In the genomic region with DNA sequence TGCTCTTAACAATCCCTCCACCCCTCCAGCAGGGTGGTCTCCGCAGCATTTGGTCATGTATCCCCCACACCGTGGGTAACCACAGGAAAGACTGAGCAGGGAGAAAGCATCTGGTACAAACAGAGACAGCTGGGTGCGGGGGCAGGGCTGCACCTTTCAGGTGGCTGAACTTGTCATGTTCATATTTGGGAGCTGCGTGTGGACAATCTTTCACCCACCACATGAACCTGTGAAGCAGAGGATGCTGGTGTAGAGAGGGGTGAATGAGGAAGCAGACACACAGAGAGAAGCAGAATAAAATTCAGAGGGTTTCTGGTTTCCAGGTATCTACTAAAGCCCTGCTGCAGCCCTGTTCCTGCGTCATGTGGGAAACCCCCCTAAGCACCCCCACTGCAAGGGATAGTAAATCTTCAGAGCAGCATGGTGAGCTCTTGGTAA, we compare ENCODE assay signal across 15 cellular contexts. TPM values are rescaled to one million over a fixed set of nuclear protein-coding genes. Genes with fewer than 3 reads are reported as not detected.
DNase-seq lines count a peak whose midpoint lies in the region; ATAC-seq and TF ChIP-seq lines count a peak whose summit lies in the region.
"Had no signal": no experiment of that assay in that cellular context is flagged by ENCODE, and none has a peak within 500 bp of the region (broad histone marks: within the 10 kb centered on the region; RNA-seq: fewer than 3 reads in every experiment).

No MANE protein-coding gene starts in this region.

- H3K36me3 Mint-ChIP-seq in activated B cell treated with CpG ODN at 0.5 μM for 24 hours (ENCODE audit: low read depth) = peaks cover 23% of the 10 kb centered on the region
- peaks cover 16 to 34% of the 10 kb centered on the region in 2 donors for H3K36me3 Mint-ChIP-seq in stimulated activated naive B cell treated with anti-CD40 and anti-IgM and Interleukin-4, amounts not matched to agents 10 μg/mL and 1 μg/mL and 100 μg/mL, for 72 hours

- no peaks in the 10 kb centered on the region for H3K27me3 ChIP-seq in colonic mucosa
- H3K27me3 ChIP-seq: body of pancreas, thyroid gland had no signal

- 85 to 89% methylated on average over 5 of the region's 5 CpGs for WGBS in lower leg skin, 2 donors

- no peak for TF ChIP-seq CTCF in activated B cell treated with CpG ODN at 0.5 μM for 24 hours (IDR thresholded peaks at IDR 0.05)
- TF ChIP-seq CTCF in colonic mucosa (IDR thresholded peaks at IDR 0.05) = no peak
- TF ChIP-seq CTCF in lower leg skin (IDR thresholded peaks at IDR 0.05) = no peak

- H3K27ac ChIP-seq in colonic mucosa = no peak overlapping the region
- H3K27ac ChIP-seq: A549, body of pancreas, thyroid gland had no signal

- H3K36me3 ChIP-seq in colonic mucosa = no peaks in the 10 kb centered on the region
- H3K36me3 ChIP-seq: thyroid gland had no signal

- H3K4me1 ChIP-seq in colonic mucosa = no peaks in the 10 kb centered on the region
- H3K4me1 ChIP-seq: body of pancreas, thyroid gland had no signal

- CTCF ChIA-PET in activated B cell treated with CpG ODN at 0.5 μM for 24 hours (lab: Charles Lee) = interaction anchor here (0.8 to 1.1 kb wide), 2 partner anchors 12 to 59 kb away, joined by 3 to 4 read pairs; no protein-coding TSS in a partner anchor

- H3K4me3 ChIP-seq in colonic mucosa = no peak overlapping the region
- no peak overlapping the region for H3K4me3 ChIP-seq in lower leg skin (ENCODE audit: low read depth, poor library complexity, severe bottlenecking)
- H3K4me3 ChIP-seq: A549, body of pancreas, thyroid gland had no signal

- POLR2A ChIA-PET in activated B cell treated with CpG ODN at 0.5 μM for 24 hours (lab: Charles Lee) = interaction anchor here (0.6 to 1.5 kb wide), 14 partner anchors 9 to 314 kb away, joined by 3 to 7 read pairs (median 4); a partner anchor contains a TSS

- no peak for DNase-seq in activated CD4-positive, CD25-positive, alpha-beta regulatory T cell treated with anti-CD3 and anti-CD28 coated beads, Interleukin-2, amount 50 U/mL, for 72 hours
- DNase-seq in activated B cell treated with CpG ODN at 0.5 μM for 24 hours (no peak), colonic mucosa (no peak), NCI-H2029 treated with DMSO at 0.1 percent for 48 hours (lab: John Stamatoyannopoulos, UW) (no peak), lower leg skin (ENCODE audit: low spot score in 2 of 2) (no peak)
- no peak for DNase-seq in stimulated activated naive B cell treated with anti-CD40 and anti-IgM and Interleukin-4, amounts not matched to agents 10 μg/mL and 1 μg/mL and 100 μg/mL, for 72 hours
- DNase-seq: activated effector memory CD4-positive, alpha-beta T cell treated with Interleukin-2 at 50 U/mL for 16 hours; body of pancreas; effector CD4-positive, alpha-beta T cell; foreskin fibroblast; stimulated activated CD4-positive, alpha-beta T cell treated with anti-CD3 and anti-CD28 coated beads, Interleukin-12 subunit alpha, Interleukin-12 subunit beta, amount 100 ng/mL, for 4 hours; thyroid gland had no signal

- H3K9ac ChIP-seq in colonic mucosa (ENCODE audit: low read depth in 2 of 2, low read length in 2 of 2) = no peak overlapping the region

- H3K27ac Mint-ChIP-seq in activated B cell treated with CpG ODN at 0.5 μM for 24 hours = peak overlapping the region; percentile 77
- H3K27ac Mint-ChIP-seq in stimulated activated naive B cell treated with anti-CD40 and anti-IgM and Interleukin-4, amounts not matched to agents 10 μg/mL and 1 μg/mL and 100 μg/mL, for 72 hours = peak overlapping the region; percentile 6

- no peaks in the 10 kb centered on the region for H3K9me3 ChIP-seq in colonic mucosa
- H3K9me3 ChIP-seq: A549, body of pancreas, thyroid gland had no signal

- ATAC-seq in activated CD4-positive, CD25-positive, alpha-beta regulatory T cell treated with anti-CD3 and anti-CD28 coated beads, Interleukin-2, amount 50 U/mL, for 24 hours = peak; percentile 27 to 28
- ATAC-seq in HG02852 (IDR thresholded peaks at IDR 0.05; ENCODE audit: unreplicated experiment) (peak; percentile 68), activated B cell treated with CpG ODN at 0.5 μM for 24 hours (ENCODE audit: low read depth) (peak; percentile 91)
- peak; percentile 88 to 91 for ATAC-seq in stimulated activated naive B cell treated with anti-CD40 and anti-IgM and Interleukin-4, amounts not matched to agents 10 μg/mL and 1 μg/mL and 100 μg/mL, for 72 hours (replicated peaks)
- ATAC-seq: A549, body of pancreas had no signal

- peaks cover 46% of the 10 kb centered on the region for H3K4me1 Mint-ChIP-seq in activated B cell treated with CpG ODN at 0.5 μM for 24 hours
- H3K4me1 Mint-ChIP-seq in stimulated activated naive B cell treated with anti-CD40 and anti-IgM and Interleukin-4, amounts not matched to agents 10 μg/mL and 1 μg/mL and 100 μg/mL, for 72 hours = peaks cover 32 to 45% of the 10 kb centered on the region in 2 donors

- H3K4me3 Mint-ChIP-seq in activated B cell treated with CpG ODN at 0.5 μM for 24 hours = peak overlapping the region; percentile 52
- peak overlapping the region; percentile 50 for H3K4me3 Mint-ChIP-seq in stimulated activated naive B cell treated with anti-CD40 and anti-IgM and Interleukin-4, amounts not matched to agents 10 μg/mL and 1 μg/mL and 100 μg/mL, for 72 hours

- no peak for TF ChIP-seq POLR2A in lower leg skin (IDR thresholded peaks at IDR 0.05)

- intact Hi-C loops in activated B cell treated with CpG ODN at 0.5 μM for 24 hours (cut with micrococcal nuclease) = no loop called here
- intact Hi-C loops in colonic mucosa (cut with DNase I) = no loop called here
- intact Hi-C loops in lower leg skin (cut with DNase I; ENCODE audit: low total_unique reads) = no loop called here

- H3K27me3 Mint-ChIP-seq in activated B cell treated with CpG ODN at 0.5 μM for 24 hours = no peaks in the 10 kb centered on the region
- H3K27me3 Mint-ChIP-seq in stimulated activated naive B cell treated with anti-CD40 and anti-IgM and Interleukin-4, amounts not matched to agents 10 μg/mL and 1 μg/mL and 100 μg/mL, for 72 hours = no peaks in the 10 kb centered on the region

- no peaks in the 10 kb centered on the region for H3K9me3 Mint-ChIP-seq in activated B cell treated with CpG ODN at 0.5 μM for 24 hours
- H3K9me3 Mint-ChIP-seq in stimulated activated naive B cell treated with anti-CD40 and anti-IgM and Interleukin-4, amounts not matched to agents 10 μg/mL and 1 μg/mL and 100 μg/mL, for 72 hours = no peaks in the 10 kb centered on the region

RNA-seq across cellular contexts. Expression of a gene that starts 8.9 kb away (rescaled TPM):
- total RNA-seq in activated B cell treated with CpG ODN at 0.5 μM for 24 hours (8.3 and 8.4 TPM in 2 replicates), colonic mucosa (1 to 10 TPM; 6.9 to 7.6 TPM), lower leg skin (10 to 100 TPM in 3 of 4 donors, 1 to 10 TPM in 1; 7.3 to 15.9 (median 12.4) TPM)

Comparison
In these comparisons a context has a peak if more than half of its experiments do, and no peak if none do; other contexts are left out.
1. ATAC-seq: peak in every context shown above with its lines; median percentile 91 in activated B cell treated with CpG ODN at 0.5 μM for 24 hours; 90 in stimulated activated naive B cell treated with anti-CD40 and anti-IgM and Interleukin-4, amounts not matched to agents 10 μg/mL and 1 μg/mL and 100 μg/mL, for 72 hours; 68 in HG02852; 28 in activated CD4-positive, CD25-positive, alpha-beta regulatory T cell treated with anti-CD3 and anti-CD28 coated beads, Interleukin-2, amount 50 U/mL, for 24 hours.